12 cellular contexts compared by ENCODE assay signal in the genomic region with DNA sequence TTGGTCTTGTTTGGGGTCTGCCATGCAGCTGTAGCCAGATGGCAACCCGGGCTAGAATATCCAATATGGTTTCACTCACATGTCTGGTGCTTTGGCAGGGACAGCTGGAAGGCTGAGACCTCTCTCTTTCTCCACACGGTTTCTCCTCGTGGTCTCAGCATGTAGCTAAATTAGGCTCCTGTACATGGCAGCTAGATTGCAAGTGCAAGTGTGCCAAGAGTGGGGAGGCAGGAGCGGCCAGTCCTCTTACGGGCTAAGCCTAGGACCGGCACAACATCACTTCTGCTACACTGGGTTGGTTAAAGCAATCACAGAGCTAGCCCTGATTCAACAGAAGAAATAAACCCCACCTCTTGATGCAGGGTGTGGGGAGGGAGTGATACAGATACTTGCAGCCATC. TPM values are rescaled to one million over a fixed set of nuclear protein-coding genes. Genes with fewer than 3 reads are reported as not detected.
"Had no signal": no experiment of that assay in that cellular context is flagged by ENCODE, and none has a peak within 500 bp of the region (broad histone marks: within the 10 kb centered on the region; RNA-seq: fewer than 3 reads in every experiment).

No MANE protein-coding gene starts in this region.

- H3K27me3 ChIP-seq: tibial nerve, vagina had no signal

- H3K4me3 ChIP-seq: lung, skin epidermis, tibial nerve, vagina had no signal

- H3K4me1 ChIP-seq: vagina had no signal

- H3K27ac ChIP-seq: skin epidermis, tibial nerve, vagina had no signal

- DNase-seq: activated CD4-positive, alpha-beta T cell treated with anti-CD3 and anti-CD28 coated beads, Interleukin-2, amount 50 U/mL, for 4 hours; hippocampal formation; left colon; stimulated activated CD4-positive, alpha-beta T cell treated with anti-CD3 and anti-CD28 coated beads, Interleukin-15, amount 100 ng/mL, for 24 hours; stimulated activated CD4-positive, alpha-beta T cell treated with anti-CD3 and anti-CD28 coated beads, Interleukin-2, amount 100 ng/mL, for 48 hours; T-helper 2 cell had no signal

- ATAC-seq: left colon; natural killer cell treated with Interleukin-12 subunit alpha and Interleukin-12 subunit beta and Interleukin-15 and Interleukin-18, amount 100 ng/mL, for 72 hours had no signal

- H3K9me3 ChIP-seq: tibial nerve, vagina had no signal

- H3K36me3 ChIP-seq: tibial nerve, vagina had no signal

RNA-seq across cellular contexts. Expression of a gene that starts 9.3 kb away (rescaled TPM):
- total RNA-seq: activated CD8-positive, alpha-beta memory T cell treated with anti-CD3 and anti-CD28 coated beads for 36 hours had no signal
